Comparison of ENCODE assay signal across 8 cellular contexts in genomic region chr4:78056265-78057129, GRCh38. TPM values are rescaled to one million over a fixed set of nuclear protein-coding genes. Genes with fewer than 3 reads are reported as not detected.
DNase-seq lines count a peak whose midpoint lies in the region; ATAC-seq and TF ChIP-seq lines count a peak whose summit lies in the region.

No MANE protein-coding gene starts in this region.

- in situ Hi-C loops in astrocyte of the spinal cord (cut with HindIII; ENCODE audit: low sequenced_read_pairs), result no loop called here

- H3K79me2 ChIP-seq in OCI-LY1 (ENCODE audit: insufficient read depth, low read length), result no peaks in the 10 kb centered on the region

- no peak for TF ChIP-seq CTCF in Calu3 (IDR thresholded peaks at IDR 0.05; ENCODE audit: unreplicated experiment)
- TF ChIP-seq CTCF in OCI-LY1 (IDR thresholded peaks at IDR 0.05; ENCODE audit: low read length), result no peak
- TF ChIP-seq CTCF in astrocyte of the spinal cord (IDR thresholded peaks at IDR 0.05; ENCODE audit: low read depth, low read length), result no peak

- no peaks in the 10 kb centered on the region for H3K4me1 Mint-ChIP-seq in Calu3 (ENCODE audit: low read depth, unreplicated experiment)

- H3K36me3 ChIP-seq in OCI-LY1 (ENCODE audit: insufficient read depth, low read length), result no peaks in the 10 kb centered on the region

- H3K9me2 ChIP-seq in OCI-LY1 (ENCODE audit: low read depth, low read length), result no peaks in the 10 kb centered on the region

- TSS peak; percentile 32 for BruUV-seq in Calu3 (replicated peaks; lab: Mats Ljungman, UMichigan)

- no peaks in the 10 kb centered on the region for H3K27me3 ChIP-seq in OCI-LY1 (ENCODE audit: insufficient read depth, low read length)

- peaks cover 21% of the 10 kb centered on the region for H3K4me1 ChIP-seq in OCI-LY1 (ENCODE audit: insufficient read depth, low read length, severe bottlenecking)

- intact Hi-C loops in Calu3 (cut with micrococcal nuclease; ENCODE audit: unreplicated experiment), result loop anchor here (5.0 to 10.0 kb wide), 4 partner anchors 121 to 476 kb away; no protein-coding TSS in a partner anchor

- no peak overlapping the region for H2AFZ ChIP-seq in OCI-LY1 (ENCODE audit: low read length)

- peaks cover 35% of the 10 kb centered on the region for H3K36me3 Mint-ChIP-seq in Calu3 (ENCODE audit: insufficient read depth, unreplicated experiment)

- H3K4me3 Mint-ChIP-seq in Calu3 (ENCODE audit: low read depth, unreplicated experiment), result peak overlapping the region; percentile 88

- CTCF ChIA-PET in Calu3 (lab: Charles Lee), result interaction anchor here (0.9 to 1.1 kb wide), 2 partner anchors 62 to 323 kb away, joined by 3 to 5 read pairs (median 3); no protein-coding TSS in a partner anchor

- H3K4me3 ChIP-seq in OCI-LY1 (ENCODE audit: low read depth, low read length, poor library complexity, severe bottlenecking) (peak overlapping the region; percentile 61), astrocyte of the spinal cord (ENCODE audit: low read depth, low read length) (peak overlapping the region; percentile 61)

- peak; percentile 65 for ATAC-seq in GM19467 (IDR thresholded peaks at IDR 0.05; ENCODE audit: unreplicated experiment)

- H3K27ac ChIP-seq in OCI-LY1 (ENCODE audit: low read depth, low read length, poor library complexity, severe bottlenecking), result no peak overlapping the region

- peak overlapping the region; percentile 74 for H3K27ac Mint-ChIP-seq in Calu3 (ENCODE audit: unreplicated experiment)

- no peaks in the 10 kb centered on the region for H3F3A ChIP-seq in OCI-LY1 (ENCODE audit: insufficient read depth, low read length)

- no peaks in the 10 kb centered on the region for H3K9me3 ChIP-seq in OCI-LY1 (ENCODE audit: low read length)

- no peaks in the 10 kb centered on the region for H3K27me3 Mint-ChIP-seq in Calu3 (ENCODE audit: unreplicated experiment)

- H3K9ac ChIP-seq in OCI-LY1 (ENCODE audit: low read length), result no peak overlapping the region; the same call in 1 of the 2 replicates

- H3K9me3 Mint-ChIP-seq in Calu3 (ENCODE audit: low read depth, unreplicated experiment), result no peaks in the 10 kb centered on the region

- peak; percentile 74 for DNase-seq in Calu3
- DNase-seq in HS-27A (ENCODE audit: low read depth), result peak; percentile 27
- peak; percentile 80 for DNase-seq in astrocyte of the spinal cord (ENCODE audit: low read depth, low spot score)
- DNase-seq in iPS DF 19.7 (ENCODE audit: low read depth, low spot score), result peak; percentile 88
- DNase-seq in putamen (ENCODE audit: low spot score), result peak; percentile 74
- DNase-seq in activated gamma-delta T cell (lab: John Stamatoyannopoulos, UW), result no peak

- no peaks in the 10 kb centered on the region for H4K20me1 ChIP-seq in OCI-LY1 (ENCODE audit: insufficient read depth, low read length)

- peak overlapping the region; percentile 91 for H3K4me2 ChIP-seq in OCI-LY1 (ENCODE audit: low read length)

RNA-seq across cellular contexts. Expression of gene FRAS1, which starts 0.6 kb away (rescaled TPM):
- 24.1 and 29.4 TPM in 2 replicates for total RNA-seq in Calu3 (2022)
